In the genomic region with DNA sequence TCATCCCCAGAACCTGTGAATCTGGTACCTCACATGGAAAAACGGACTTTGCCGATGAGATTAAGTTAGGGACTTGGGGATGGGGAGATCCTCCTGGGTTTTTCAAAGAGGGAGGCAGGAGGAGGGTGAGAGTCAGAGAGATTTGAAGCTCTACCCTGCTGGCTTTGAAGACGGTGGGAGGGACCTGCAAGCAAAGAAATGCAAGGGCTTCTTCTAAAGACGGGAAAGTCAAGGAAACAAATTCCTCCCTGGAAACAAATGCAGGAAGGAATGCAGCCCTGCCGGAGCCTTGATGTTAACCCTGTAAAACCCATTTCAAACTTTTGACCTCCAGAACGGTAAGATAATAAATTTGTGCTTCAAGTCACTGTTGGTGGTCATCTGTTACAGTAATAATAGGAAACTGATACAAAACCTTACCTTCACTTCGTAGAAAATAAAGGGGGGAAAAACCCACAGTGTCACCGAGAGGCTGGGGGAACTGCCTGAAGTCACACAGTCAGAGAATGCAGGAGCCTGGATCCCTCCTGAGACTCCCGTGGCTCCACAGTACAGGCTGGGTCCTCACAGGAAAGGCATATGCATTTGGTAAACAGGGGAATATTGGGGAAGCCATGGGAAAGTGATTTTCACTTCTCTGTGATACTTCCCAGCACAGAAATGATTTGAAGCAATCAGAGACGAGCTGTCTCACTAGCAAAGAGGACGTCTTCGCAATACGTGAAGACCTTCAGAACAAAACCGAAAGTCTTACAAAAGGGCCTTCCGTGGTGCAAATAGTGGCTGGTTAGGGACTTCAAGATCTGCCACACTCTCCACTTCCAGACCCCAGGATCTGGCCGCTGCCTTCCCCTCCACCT, we compare ENCODE assay signal across 14 cellular contexts. TPM values are rescaled to one million over a fixed set of nuclear protein-coding genes. Genes with fewer than 3 reads are reported as not detected.
A peak's percentile ranks its signal among the peaks of the same experiment; 100 is the strongest.
DNase-seq lines count a peak whose midpoint lies in the region; ATAC-seq and TF ChIP-seq lines count a peak whose summit lies in the region.
"Had no signal": no experiment of that assay in that cellular context is flagged by ENCODE, and none has a peak within 500 bp of the region (broad histone marks: within the 10 kb centered on the region; RNA-seq: fewer than 3 reads in every experiment).

No MANE protein-coding gene starts in this region.

- H3K4me3 ChIP-seq in mammary epithelial cell (replicated peaks in 1 of 3; ENCODE audit: insufficient read depth in 1 of 3, low read depth in 2 of 3, low read length in 3 of 3), result no peak overlapping the region
- H3K4me3 ChIP-seq: left ventricle myocardium inferior had no signal

- H4K20me1 ChIP-seq in mammary epithelial cell (ENCODE audit: insufficient read depth, low read length), result no peaks in the 10 kb centered on the region

- no peak overlapping the region for H3K27ac ChIP-seq in mammary epithelial cell (ENCODE audit: insufficient read depth, low read depth, low read length)
- H3K27ac ChIP-seq: left ventricle myocardium inferior, RWPE1 had no signal

- CTCF ChIA-PET in mammary epithelial cell (lab: Charles Lee; ENCODE audit: low non-redundant PET), result no interaction called here

- peak overlapping the region; percentile 46 for H3K4me3 Mint-ChIP-seq in T-helper 2 cell treated with Interferon-gamma antibody and Interleukin-4, amounts not matched to agents 5 μg/mL and 100 μg/mL, for 36 hours
- H3K4me3 Mint-ChIP-seq in mesothelial cell of epicardium, result peak overlapping the region; percentile 14

- no peaks in the 10 kb centered on the region for H3K4me1 Mint-ChIP-seq in T-helper 2 cell treated with Interferon-gamma antibody and Interleukin-4, amounts not matched to agents 5 μg/mL and 100 μg/mL, for 36 hours (ENCODE audit: low read depth)
- H3K4me1 Mint-ChIP-seq in mesothelial cell of epicardium, result peaks cover 18% of the 10 kb centered on the region

- no peaks in the 10 kb centered on the region for H3K9me3 ChIP-seq in mammary epithelial cell (replicated peaks; ENCODE audit: insufficient read depth, low read length)
- H3K9me3 ChIP-seq: left ventricle myocardium inferior had no signal

- no TSS peak for BruUV-seq in mammary epithelial cell (replicated peaks; lab: Mats Ljungman, UMichigan)

- in situ Hi-C loops in mammary epithelial cell (cut with MboI; ENCODE audit: low sequenced_read_pairs in 2 of 2), result no loop called here

- no peak overlapping the region for H2AFZ ChIP-seq in mammary epithelial cell (ENCODE audit: low read depth, low read length)

- no peaks in the 10 kb centered on the region for H3K36me3 ChIP-seq in mammary epithelial cell (ENCODE audit: insufficient read depth, low read length)
- H3K36me3 ChIP-seq: left ventricle myocardium inferior had no signal

- H3K4me1 ChIP-seq in mammary epithelial cell (ENCODE audit: insufficient read depth, low read length), result no peaks in the 10 kb centered on the region
- H3K4me1 ChIP-seq: left ventricle myocardium inferior had no signal

- 32% methylated on average over 15 of the region's 16 CpGs for WGBS in mammary epithelial cell (ENCODE audit: low coverage, missing lambda C conversion rate)

- H3K9ac ChIP-seq in mammary epithelial cell (ENCODE audit: insufficient read depth, low read length), result no peak overlapping the region

- no peaks in the 10 kb centered on the region for H3K36me3 Mint-ChIP-seq in T-helper 2 cell treated with Interferon-gamma antibody and Interleukin-4, amounts not matched to agents 5 μg/mL and 100 μg/mL, for 36 hours (ENCODE audit: low read depth)
- no peaks in the 10 kb centered on the region for H3K36me3 Mint-ChIP-seq in mesothelial cell of epicardium

- no peaks in the 10 kb centered on the region for H3K27me3 ChIP-seq in mammary epithelial cell (ENCODE audit: insufficient read depth, low read length)

- dilution Hi-C loops in mammary epithelial cell (cut with HindIII; ENCODE audit: low sequenced_read_pairs), result no loop called here

- no peak for DNase-seq in T-helper 2 cell treated with Interferon-gamma antibody and Interleukin-4, amounts not matched to agents 5 μg/mL and 100 μg/mL, for 36 hours (ENCODE audit: low spot score)
- DNase-seq in mesothelial cell of epicardium (ENCODE audit: low spot score in 2 of 2, unreplicated experiment in 2 of 2) (no peak), DMS53 treated with DMSO at 0.1 percent for 48 hours (lab: John Stamatoyannopoulos, UW; ENCODE audit: unreplicated experiment) (no peak), HUDEP-2 (lab: John Stamatoyannopoulos, UW; ENCODE audit: unreplicated experiment in 76 of 76) (no peak), mammary epithelial cell (no peak), SW480 (ENCODE audit: low spot score) (no peak)
- DNase-seq: left ventricle myocardium inferior, NCI-H2081 treated with DMSO at 0.1 percent for 48 hours had no signal

- H3K79me2 ChIP-seq in mammary epithelial cell (ENCODE audit: insufficient read depth, low read length), result no peaks in the 10 kb centered on the region

- H3K27me3 Mint-ChIP-seq in T-helper 2 cell treated with Interferon-gamma antibody and Interleukin-4, amounts not matched to agents 5 μg/mL and 100 μg/mL, for 36 hours (ENCODE audit: low read depth), result peaks cover 13% of the 10 kb centered on the region
- peaks cover 3% of the 10 kb centered on the region for H3K27me3 Mint-ChIP-seq in mesothelial cell of epicardium (ENCODE audit: low read depth)

- no peak overlapping the region for H3K27ac Mint-ChIP-seq in T-helper 2 cell treated with Interferon-gamma antibody and Interleukin-4, amounts not matched to agents 5 μg/mL and 100 μg/mL, for 36 hours
- H3K27ac Mint-ChIP-seq in mesothelial cell of epicardium, result peak overlapping the region; percentile 87
- H3K27ac Mint-ChIP-seq: activated T-helper 2 cell treated with anti-CD3 and anti-CD28 coated beads, Interferon-gamma antibody, Interleukin-2, Interleukin-4, amounts not matched to agents 10 μg/mL and 5 μg/mL and 100 μg/mL, durations not matched to agents 14 hours and 24 hours and 36 hours had no signal

- ATAC-seq in GM18517 (IDR thresholded peaks at IDR 0.05; ENCODE audit: unreplicated experiment) (peak; percentile 71), HG02852 (IDR thresholded peaks at IDR 0.05; ENCODE audit: unreplicated experiment) (peak; percentile 73)

- H3K9me3 Mint-ChIP-seq in T-helper 2 cell treated with Interferon-gamma antibody and Interleukin-4, amounts not matched to agents 5 μg/mL and 100 μg/mL, for 36 hours, result no peaks in the 10 kb centered on the region
- no peaks in the 10 kb centered on the region for H3K9me3 Mint-ChIP-seq in mesothelial cell of epicardium
- H3K9me3 Mint-ChIP-seq: activated T-helper 2 cell treated with anti-CD3 and anti-CD28 coated beads, Interferon-gamma antibody, Interleukin-2, Interleukin-4, amounts not matched to agents 10 μg/mL and 5 μg/mL and 100 μg/mL, durations not matched to agents 14 hours and 24 hours and 36 hours had no signal

- intact Hi-C loops in mammary epithelial cell (cut with micrococcal nuclease), result no loop called here

- TF ChIP-seq CTCF in mesothelial cell of epicardium (IDR thresholded peaks at IDR 0.05; ENCODE audit: unreplicated experiment), result no peak
- TF ChIP-seq CTCF in mammary epithelial cell (conservative IDR thresholded peaks at IDR 0.05 in 1 of 2, IDR thresholded peaks at IDR 0.05 in 1 of 2; ENCODE audit: extremely low read depth in 1 of 2, insufficient read depth in 1 of 2, low read depth in 1 of 2, low read length in 2 of 2), result no peak

- H3K4me2 ChIP-seq in mammary epithelial cell (ENCODE audit: insufficient read depth, low read depth, low read length), result no peak overlapping the region

RNA-seq across cellular contexts. Expression of gene CLEC3A, which starts 58.9 kb away (rescaled TPM):
- total RNA-seq in mesothelial cell of epicardium (not detected in 3 replicates), mammary epithelial cell (not detected)
- not detected for polyA plus RNA-seq in mammary epithelial cell
- polyA minus RNA-seq in mammary epithelial cell, result not detected
- total RNA-seq: activated T-helper 2 cell treated with anti-CD3 and anti-CD28 coated beads, Interferon-gamma antibody, Interleukin-2, Interleukin-4, amounts not matched to agents 10 μg/mL and 5 μg/mL and 100 μg/mL, durations not matched to agents 14 hours and 24 hours and 36 hours; cerebellum; left ventricle myocardium inferior; posterior vena cava had no signal
